Comparison of ENCODE assay signal across 2 cellular contexts in genomic region chr13:113537909-113538688, GRCh38.
TF ChIP-seq lines count a peak whose summit lies in the region.

No MANE protein-coding gene starts in this region.

TF ChIP-seq in GM12891, 5 proteins besides CTCF, POLR2A, EP300 and RAD21 (continued from another document):
- no peak for TF ChIP-seq PAX5 (IDR thresholded peaks at IDR 0.05; ENCODE audit: insufficient read depth, low read length, severe bottlenecking)
- TF ChIP-seq SPI1 (IDR thresholded peaks at IDR 0.05; ENCODE audit: low read depth, low read length), result no peak
- no peak for TF ChIP-seq POU2F2 (IDR thresholded peaks at IDR 0.05; ENCODE audit: low read depth, low read length)
- TF ChIP-seq TAF1 (IDR thresholded peaks at IDR 0.05; ENCODE audit: low read depth, low read length), result no peak

TF ChIP-seq in SK-N-SH, 30 proteins besides CTCF, POLR2A, EP300 and RAD21:
- no peak for TF ChIP-seq PBX3 (IDR thresholded peaks at IDR 0.05)
- TF ChIP-seq NFIC (IDR thresholded peaks at IDR 0.05; ENCODE audit: borderline replicate concordance), result no peak
- TF ChIP-seq RFX5 (IDR thresholded peaks at IDR 0.05; ENCODE audit: low read length), result no peak
- no peak for TF ChIP-seq JUND (IDR thresholded peaks at IDR 0.05)
- TF ChIP-seq GATA2 (CRISPR knock-in tag; IDR thresholded peaks at IDR 0.05), result no peak
- TF ChIP-seq SIN3A (IDR thresholded peaks at IDR 0.05; ENCODE audit: borderline replicate concordance, low read depth, low read length), result no peak
- TF ChIP-seq MAX (IDR thresholded peaks at IDR 0.05; ENCODE audit: low read depth), result no peak
- no peak for TF ChIP-seq TEAD4 (IDR thresholded peaks at IDR 0.05; ENCODE audit: borderline replicate concordance, insufficient read depth)
- TF ChIP-seq POLR2AphosphoS5 (IDR thresholded peaks at IDR 0.05; ENCODE audit: low read depth, low read length), result no peak
- no peak for TF ChIP-seq CHD2 (IDR thresholded peaks at IDR 0.05; ENCODE audit: low read length, partially characterized antibody)
- no peak for TF ChIP-seq FOXM1 (IDR thresholded peaks at IDR 0.05; ENCODE audit: low read depth)
